Comparison of ENCODE assay signal across 10 cellular contexts in genomic region chr3:59547874-59548273, GRCh38.
"Had no signal": no experiment of that assay in that cellular context is flagged by ENCODE, and none has a peak within 500 bp of the region (broad histone marks: within the 10 kb centered on the region; RNA-seq: fewer than 3 reads in every experiment).

No MANE protein-coding gene starts in this region.

- H3K4me1 Mint-ChIP-seq: IgD-negative memory B cell had no signal

- H3K27ac Mint-ChIP-seq: HFFc6, IgD-negative memory B cell had no signal

- H3K9me3 ChIP-seq: HAP-1 had no signal

- H3K36me3 Mint-ChIP-seq: IgD-negative memory B cell had no signal

- H3K4me3 ChIP-seq: GM23248, HAP-1 had no signal

- H3K27me3 Mint-ChIP-seq: IgD-negative memory B cell had no signal

- H3K36me3 ChIP-seq: HAP-1 had no signal

- DNase-seq: GOT3, H7, HFFc6, KBM-7 had no signal

- H2AFZ ChIP-seq: GM23248 had no signal

- H3K4me3 Mint-ChIP-seq: HFFc6, IgD-negative memory B cell had no signal

- ATAC-seq: HCT116, HepG2 had no signal

- H3K4me1 ChIP-seq: HAP-1 had no signal

- FAIRE-seq: HepG2 had no signal

- H3K9ac ChIP-seq: GM23248 had no signal

- H3K27ac ChIP-seq: GM23248, HL-60 had no signal
